In the genomic region with DNA sequence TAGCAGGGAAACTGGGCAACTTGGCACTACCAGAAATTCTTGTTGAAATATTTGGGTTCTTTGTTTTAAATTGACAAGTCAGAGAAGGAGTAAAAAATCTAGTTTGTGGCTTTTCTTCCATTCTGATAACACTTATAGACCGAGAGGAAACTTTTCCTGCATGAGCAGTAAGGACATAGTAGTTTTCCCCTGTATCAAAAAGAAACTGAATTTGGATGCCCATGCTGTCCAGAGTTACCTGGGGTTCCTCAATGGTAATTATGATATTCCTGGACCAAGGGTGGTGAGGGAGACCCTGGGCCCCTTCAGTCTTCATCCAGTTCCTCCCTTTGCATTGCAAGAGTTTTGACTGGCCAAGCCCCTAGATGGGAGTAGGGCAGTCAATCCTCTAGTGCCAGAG, we compare ENCODE assay signal across 1 cellular context.
TF ChIP-seq lines count a peak whose summit lies in the region.

No MANE protein-coding gene starts in this region.

TF ChIP-seq in GM23338, 12 proteins besides CTCF, POLR2A, EP300 and RAD21 (continued from another document):
- TF ChIP-seq, protein P1, sequence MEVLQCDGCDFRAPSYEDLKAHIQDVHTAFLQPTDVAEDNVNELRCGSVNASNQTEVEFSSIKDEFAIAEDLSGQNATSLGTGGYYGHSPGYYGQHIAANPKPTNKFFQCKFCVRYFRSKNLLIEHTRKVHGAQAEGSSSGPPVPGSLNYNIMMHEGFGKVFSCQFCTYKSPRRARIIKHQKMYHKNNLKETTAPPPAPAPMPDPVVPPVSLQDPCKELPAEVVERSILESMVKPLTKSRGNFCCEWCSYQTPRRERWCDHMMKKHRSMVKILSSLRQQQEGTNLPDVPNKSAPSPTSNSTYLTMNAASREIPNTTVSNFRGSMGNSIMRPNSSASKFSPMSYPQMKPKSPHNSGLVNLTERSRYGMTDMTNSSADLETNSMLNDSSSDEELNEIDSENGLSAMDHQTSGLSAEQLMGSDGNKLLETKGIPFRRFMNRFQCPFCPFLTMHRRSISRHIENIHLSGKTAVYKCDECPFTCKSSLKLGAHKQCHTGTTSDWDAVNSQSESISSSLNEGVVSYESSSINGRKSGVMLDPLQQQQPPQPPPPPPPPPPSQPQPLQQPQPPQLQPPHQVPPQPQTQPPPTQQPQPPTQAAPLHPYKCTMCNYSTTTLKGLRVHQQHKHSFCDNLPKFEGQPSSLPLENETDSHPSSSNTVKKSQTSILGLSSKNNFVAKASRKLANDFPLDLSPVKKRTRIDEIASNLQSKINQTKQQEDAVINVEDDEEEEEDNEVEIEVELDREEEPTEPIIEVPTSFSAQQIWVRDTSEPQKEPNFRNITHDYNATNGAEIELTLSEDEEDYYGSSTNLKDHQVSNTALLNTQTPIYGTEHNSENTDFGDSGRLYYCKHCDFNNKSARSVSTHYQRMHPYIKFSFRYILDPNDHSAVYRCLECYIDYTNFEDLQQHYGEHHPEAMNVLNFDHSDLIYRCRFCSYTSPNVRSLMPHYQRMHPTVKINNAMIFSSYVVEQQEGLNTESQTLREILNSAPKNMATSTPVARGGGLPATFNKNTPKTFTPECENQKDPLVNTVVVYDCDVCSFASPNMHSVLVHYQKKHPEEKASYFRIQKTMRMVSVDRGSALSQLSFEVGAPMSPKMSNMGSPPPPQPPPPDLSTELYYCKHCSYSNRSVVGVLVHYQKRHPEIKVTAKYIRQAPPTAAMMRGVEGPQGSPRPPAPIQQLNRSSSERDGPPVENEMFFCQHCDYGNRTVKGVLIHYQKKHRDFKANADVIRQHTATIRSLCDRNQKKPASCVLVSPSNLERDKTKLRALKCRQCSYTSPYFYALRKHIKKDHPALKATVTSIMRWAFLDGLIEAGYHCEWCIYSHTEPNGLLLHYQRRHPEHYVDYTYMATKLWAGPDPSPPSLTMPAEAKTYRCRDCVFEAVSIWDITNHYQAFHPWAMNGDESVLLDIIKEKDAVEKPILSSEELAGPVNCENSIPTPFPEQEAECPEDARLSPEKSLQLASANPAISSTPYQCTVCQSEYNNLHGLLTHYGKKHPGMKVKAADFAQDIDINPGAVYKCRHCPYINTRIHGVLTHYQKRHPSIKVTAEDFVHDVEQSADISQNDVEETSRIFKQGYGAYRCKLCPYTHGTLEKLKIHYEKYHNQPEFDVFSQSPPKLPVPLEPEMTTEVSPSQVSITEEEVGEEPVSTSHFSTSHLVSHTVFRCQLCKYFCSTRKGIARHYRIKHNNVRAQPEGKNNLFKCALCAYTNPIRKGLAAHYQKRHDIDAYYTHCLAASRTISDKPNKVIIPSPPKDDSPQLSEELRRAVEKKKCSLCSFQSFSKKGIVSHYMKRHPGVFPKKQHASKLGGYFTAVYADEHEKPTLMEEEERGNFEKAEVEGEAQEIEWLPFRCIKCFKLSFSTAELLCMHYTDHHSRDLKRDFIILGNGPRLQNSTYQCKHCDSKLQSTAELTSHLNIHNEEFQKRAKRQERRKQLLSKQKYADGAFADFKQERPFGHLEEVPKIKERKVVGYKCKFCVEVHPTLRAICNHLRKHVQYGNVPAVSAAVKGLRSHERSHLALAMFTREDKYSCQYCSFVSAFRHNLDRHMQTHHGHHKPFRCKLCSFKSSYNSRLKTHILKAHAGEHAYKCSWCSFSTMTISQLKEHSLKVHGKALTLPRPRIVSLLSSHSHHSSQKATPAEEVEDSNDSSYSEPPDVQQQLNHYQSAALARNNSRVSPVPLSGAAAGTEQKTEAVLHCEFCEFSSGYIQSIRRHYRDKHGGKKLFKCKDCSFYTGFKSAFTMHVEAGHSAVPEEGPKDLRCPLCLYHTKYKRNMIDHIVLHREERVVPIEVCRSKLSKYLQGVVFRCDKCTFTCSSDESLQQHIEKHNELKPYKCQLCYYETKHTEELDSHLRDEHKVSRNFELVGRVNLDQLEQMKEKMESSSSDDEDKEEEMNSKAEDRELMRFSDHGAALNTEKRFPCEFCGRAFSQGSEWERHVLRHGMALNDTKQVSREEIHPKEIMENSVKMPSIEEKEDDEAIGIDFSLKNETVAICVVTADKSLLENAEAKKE (CRISPR knock-in tag; IDR thresholded peaks at IDR 0.05), result no peak
